Comparison of ENCODE assay signal across 34 cellular contexts in genomic region chr10:126157127-126157526, GRCh38.
"Had no signal": no experiment of that assay in that cellular context is flagged by ENCODE, and none has a peak within 500 bp of the region (broad histone marks: within the 10 kb centered on the region; RNA-seq: fewer than 3 reads in every experiment).

No MANE protein-coding gene starts in this region.

- H3K9me3 Mint-ChIP-seq: activated CD4-positive, alpha-beta T cell treated with anti-CD3 and anti-CD28 coated beads, Interleukin-2, amount 10 ng/mL, durations not matched to agents 7 days and 5 days; activated naive CD8-positive, alpha-beta T cell treated with anti-CD3 and anti-CD28 coated beads, Interleukin-2, amount 10 ng/mL, durations not matched to agents 7 days and 5 days; activated T-cell treated with anti-CD3 and anti-CD28 coated beads, Interleukin-2, amount 50 U/mL, for 24 hours; natural killer cell treated with Interleukin-12 subunit alpha and Interleukin-12 subunit beta and Interleukin-15 and Interleukin-18, amount 100 ng/mL, for 72 hours; stimulated activated naive B cell treated with anti-CD40 and anti-IgM and Interleukin-4, amounts not matched to agents 10 μg/mL and 1 μg/mL and 100 μg/mL, for 72 hours; T-helper 1 cell treated with Interleukin-12 subunit alpha and Interleukin-12 subunit beta and Interleukin-4 antibody, amounts not matched to agents 30 μg/mL and 1 μg/mL, for 36 hours had no signal

- ATAC-seq: foreskin keratinocyte; left lung; lower lobe of right lung; natural killer cell treated with Interleukin-12 subunit alpha and Interleukin-12 subunit beta and Interleukin-15 and Interleukin-18, amount 100 ng/mL, for 72 hours; pancreas; sciatic nerve; stimulated activated naive B cell treated with anti-CD40 and anti-IgM and Interleukin-4, amounts not matched to agents 10 μg/mL and 1 μg/mL and 100 μg/mL, for 72 hours had no signal

- H3K4me3 ChIP-seq: esophagus muscularis mucosa, heart left ventricle, left lung, lower lobe of right lung, pancreas, prostate gland, suprapubic skin, tibial artery, upper lobe of right lung had no signal

- H3K4me1 ChIP-seq: esophagus muscularis mucosa, left lung, lower lobe of right lung, pancreas, prostate gland, suprapubic skin, upper lobe of right lung had no signal

- H3K36me3 ChIP-seq: esophagus muscularis mucosa, heart left ventricle, left lung, lower lobe of right lung, pancreas, prostate gland, suprapubic skin, tibial artery, upper lobe of right lung had no signal

- H3K27ac ChIP-seq: esophagus muscularis mucosa, foreskin keratinocyte, left lung, lower lobe of right lung, pancreas, prostate gland, suprapubic skin, tibial artery, upper lobe of right lung, VCaP had no signal

- H3K27me3 ChIP-seq: heart left ventricle, pancreas, suprapubic skin, tibial artery had no signal

- H3K9me3 ChIP-seq: esophagus muscularis mucosa, left lung, lower lobe of right lung, pancreas, prostate gland, suprapubic skin, tibial artery, upper lobe of right lung had no signal

- H3K4me3 Mint-ChIP-seq: activated CD4-positive, alpha-beta memory T cell treated with anti-CD3 and anti-CD28 coated beads, Interleukin-2, amount 10 ng/mL, durations not matched to agents 7 days and 5 days; activated CD4-positive, alpha-beta T cell treated with anti-CD3 and anti-CD28 coated beads, Interleukin-2, amount 10 ng/mL, durations not matched to agents 7 days and 5 days; activated naive CD4-positive, alpha-beta T cell treated with anti-CD3 and anti-CD28 coated beads, Interleukin-2, amount 10 ng/mL, durations not matched to agents 7 days and 5 days; activated naive CD8-positive, alpha-beta T cell treated with anti-CD3 and anti-CD28 coated beads, Interleukin-2, amount 10 ng/mL, durations not matched to agents 7 days and 5 days; activated T-cell treated with anti-CD3 and anti-CD28 coated beads, Interleukin-2, amount 50 U/mL, for 24 hours; dendritic cell treated with granulocyte-macrophage colony-stimulating factor and Interleukin-4, amounts not matched to agents 40 ng/mL and 50 ng/mL, for 4 days; natural killer cell treated with Interleukin-12 subunit alpha and Interleukin-12 subunit beta and Interleukin-15 and Interleukin-18, amount 100 ng/mL, for 72 hours; stimulated activated naive B cell treated with anti-CD40 and anti-IgM and Interleukin-4, amounts not matched to agents 10 μg/mL and 1 μg/mL and 100 μg/mL, for 72 hours; T-helper 1 cell treated with Interleukin-12 subunit alpha and Interleukin-12 subunit beta and Interleukin-4 antibody, amounts not matched to agents 30 μg/mL and 1 μg/mL, for 36 hours had no signal

- H3K4me1 Mint-ChIP-seq: activated CD4-positive, alpha-beta memory T cell treated with anti-CD3 and anti-CD28 coated beads, Interleukin-2, amount 10 ng/mL, durations not matched to agents 7 days and 5 days; activated naive CD4-positive, alpha-beta T cell treated with anti-CD3 and anti-CD28 coated beads, Interleukin-2, amount 10 ng/mL, durations not matched to agents 7 days and 5 days; stimulated activated naive B cell treated with anti-CD40 and anti-IgM and Interleukin-4, amounts not matched to agents 10 μg/mL and 1 μg/mL and 100 μg/mL, for 72 hours had no signal

- H3K36me3 Mint-ChIP-seq: activated naive CD4-positive, alpha-beta T cell treated with anti-CD3 and anti-CD28 coated beads, Interleukin-2, amount 10 ng/mL, durations not matched to agents 7 days and 5 days; activated naive CD8-positive, alpha-beta T cell treated with anti-CD3 and anti-CD28 coated beads, Interleukin-2, amount 10 ng/mL, durations not matched to agents 7 days and 5 days; stimulated activated naive B cell treated with anti-CD40 and anti-IgM and Interleukin-4, amounts not matched to agents 10 μg/mL and 1 μg/mL and 100 μg/mL, for 72 hours had no signal

- H3K27ac Mint-ChIP-seq: activated CD4-positive, alpha-beta memory T cell treated with anti-CD3 and anti-CD28 coated beads, Interleukin-2, amount 10 ng/mL, durations not matched to agents 7 days and 5 days; activated CD4-positive, alpha-beta T cell treated with anti-CD3 and anti-CD28 coated beads, Interleukin-2, amount 10 ng/mL, durations not matched to agents 7 days and 5 days; activated naive CD4-positive, alpha-beta T cell treated with anti-CD3 and anti-CD28 coated beads, Interleukin-2, amount 10 ng/mL, durations not matched to agents 7 days and 5 days; activated naive CD8-positive, alpha-beta T cell treated with anti-CD3 and anti-CD28 coated beads, Interleukin-2, amount 10 ng/mL, durations not matched to agents 7 days and 5 days; activated T-cell treated with anti-CD3 and anti-CD28 coated beads, Interleukin-2, amount 50 U/mL, for 24 hours; dendritic cell treated with granulocyte-macrophage colony-stimulating factor and Interleukin-4, amounts not matched to agents 40 ng/mL and 50 ng/mL, for 4 days; natural killer cell treated with Interleukin-12 subunit alpha and Interleukin-12 subunit beta and Interleukin-15 and Interleukin-18, amount 100 ng/mL, for 72 hours; stimulated activated naive B cell treated with anti-CD40 and anti-IgM and Interleukin-4, amounts not matched to agents 10 μg/mL and 1 μg/mL and 100 μg/mL, for 72 hours; T-helper 1 cell treated with Interleukin-12 subunit alpha and Interleukin-12 subunit beta and Interleukin-4 antibody, amounts not matched to agents 30 μg/mL and 1 μg/mL, for 36 hours had no signal

- FAIRE-seq: astrocyte, pancreas, small intestine, TTC549 had no signal

- DNase-seq: activated CD4-positive, alpha-beta memory T cell treated with anti-CD3 and anti-CD28 coated beads, Interleukin-2, amount 10 ng/mL, durations not matched to agents 7 days and 5 days; activated CD4-positive, alpha-beta T cell treated with anti-CD3 and anti-CD28 coated beads, Interleukin-2, amount 10 ng/mL, durations not matched to agents 7 days and 5 days; activated CD4-positive, CD25-positive, alpha-beta regulatory T cell treated with anti-CD3 and anti-CD28 coated beads, Interleukin-2, amount 50 U/mL, for 72 hours; activated CD8-positive, alpha-beta memory T cell treated with anti-CD3 and anti-CD28 coated beads, Interleukin-2, amount 50 U/mL, for 48 hours; activated gamma-delta T cell; activated naive CD4-positive, alpha-beta T cell treated with anti-CD3 and anti-CD28 coated beads, Interleukin-2, amount 10 ng/mL, durations not matched to agents 7 days and 5 days; activated naive CD8-positive, alpha-beta T cell treated with anti-CD3 and anti-CD28 coated beads, Interleukin-2, amount 10 ng/mL, durations not matched to agents 7 days and 5 days; activated T-cell treated with anti-CD3 and anti-CD28 coated beads, Interleukin-2, amount 50 U/mL, for 24 hours; foreskin keratinocyte; left lung; lower lobe of right lung; mesenchymal stem cell; nucleus accumbens; pancreas; retina; small intestine; stimulated activated CD4-positive, alpha-beta T cell treated with anti-CD3 and anti-CD28 coated beads, Interleukin-1b, Interleukin-23, amount 100 ng/mL, for 48 hours; stimulated activated CD4-positive, alpha-beta T cell treated with anti-CD3 and anti-CD28 coated beads, Interleukin-4, amount 100 ng/mL, for 4 hours; stimulated activated CD8-positive, alpha-beta memory T cell treated with anti-CD3 and anti-CD28 coated beads, Interleukin-4, amount 100 ng/mL, for 48 hours; stimulated activated naive B cell treated with anti-CD40 and anti-IgM and Interleukin-4, amounts not matched to agents 10 μg/mL and 1 μg/mL and 100 μg/mL, for 72 hours; T-helper 9 cell; tibial artery; upper lobe of right lung had no signal
